Comparison of ENCODE assay signal across 1 cellular context in genomic region chr22:16828876-16829275, GRCh38.
TF ChIP-seq lines count a peak whose summit lies in the region.

No MANE protein-coding gene starts in this region.

TF ChIP-seq in H1, 55 proteins besides CTCF, POLR2A, EP300 and RAD21:
- TF ChIP-seq POU5F1 (IDR thresholded peaks at IDR 0.05; ENCODE audit: low read depth, low read length) (no peak), NANOG (IDR thresholded peaks at IDR 0.05; ENCODE audit: insufficient read depth, low read depth, low read length, poor library complexity, severe bottlenecking) (no peak), CTBP2 (IDR thresholded peaks at IDR 0.05; ENCODE audit: borderline replicate concordance, insufficient read depth, insufficient read length, low read length) (no peak), SP2 (IDR thresholded peaks at IDR 0.05; ENCODE audit: low read length) (no peak)
